ENCODE assay signal across 18 cellular contexts in the genomic region with DNA sequence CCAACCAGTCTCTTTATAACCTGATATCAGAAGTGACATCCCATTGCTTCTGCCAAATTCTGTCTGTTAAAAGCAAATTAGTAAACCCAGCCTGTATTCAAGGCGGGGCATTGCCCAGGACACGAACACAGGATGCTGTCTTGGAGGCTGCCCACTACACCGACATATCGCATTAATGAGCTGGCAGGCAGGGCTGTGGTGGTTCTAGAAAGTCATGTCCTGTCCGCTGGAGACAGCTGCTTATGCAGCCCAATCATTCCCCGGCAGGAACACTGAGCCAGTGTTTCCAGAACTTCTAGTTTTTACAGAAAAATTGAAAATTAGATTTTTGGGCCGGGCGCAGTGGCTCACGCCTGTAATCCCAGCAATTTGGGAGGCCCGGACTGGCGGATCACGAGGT. TPM values are rescaled to one million over a fixed set of nuclear protein-coding genes. Genes with fewer than 3 reads are reported as not detected.
A peak's percentile ranks its signal among the peaks of the same experiment; 100 is the strongest.
DNase-seq lines count a peak whose midpoint lies in the region.
"Had no signal": no experiment of that assay in that cellular context is flagged by ENCODE, and none has a peak within 500 bp of the region (broad histone marks: within the 10 kb centered on the region; RNA-seq: fewer than 3 reads in every experiment).

No MANE protein-coding gene starts in this region.

- H2BK5ac ChIP-seq in trophoblast cell (ENCODE audit: low read depth, low read length, poor library complexity) = no peak overlapping the region

- no peak overlapping the region for H3K9ac ChIP-seq in trophoblast cell (ENCODE audit: low read length)

- no peak overlapping the region for H3K4me2 ChIP-seq in trophoblast cell (ENCODE audit: low read length)
- H3K4me2 ChIP-seq: PC-9 had no signal

- H4K91ac ChIP-seq in trophoblast cell (ENCODE audit: low read depth, low read length) = no peak overlapping the region

- no peak overlapping the region for H2AFZ ChIP-seq in trophoblast cell (ENCODE audit: insufficient read depth, low read length, poor library complexity)
- H2AFZ ChIP-seq: PC-9 had no signal

- H3K9me3 ChIP-seq in trophoblast cell (ENCODE audit: insufficient read depth, low read depth, low read length) = peaks cover 3% of the 10 kb centered on the region

- no peak overlapping the region for H3K18ac ChIP-seq in trophoblast cell (ENCODE audit: low read length)

- no peak overlapping the region for H4K12ac ChIP-seq in trophoblast cell (ENCODE audit: low read depth, low read length)

- H3K23ac ChIP-seq in trophoblast cell (ENCODE audit: low read length) = no peak overlapping the region

- DNase-seq in EH (ENCODE audit: low read depth) = peak; percentile 29
- DNase-seq in M059J (ENCODE audit: low read depth) = peak; percentile 50
- peak; percentile 19 for DNase-seq in fibroblast of gingiva (ENCODE audit: low read depth)
- peak; percentile 62 to 88 for DNase-seq in trophoblast cell
- no peak for DNase-seq in DMS79 treated with DMSO at 0.1 percent for 48 hours (lab: John Stamatoyannopoulos, UW)
- DNase-seq in RPMI8226 = no peak
- no peak for DNase-seq in AG08395 (ENCODE audit: low spot score)
- no peak for DNase-seq in effector CD8-positive, alpha-beta T cell (lab: John Stamatoyannopoulos, UW)
- DNase-seq: C1 segment of cervical spinal cord; CD8-positive, alpha-beta memory T cell; NCI-H1105 treated with DMSO at 0.1 percent for 48 hours; NCI-H1694 treated with DMSO at 0.1 percent for 48 hours; NCI-H2107; NCI-H2227 treated with DMSO at 0.1 percent for 48 hours; NCI-H510A treated with DMSO at 0.1 percent for 48 hours; NCI-H82; PC-9; SW 1271 had no signal

- H2BK12ac ChIP-seq in trophoblast cell (ENCODE audit: low read length) = no peak overlapping the region

- H2BK120ac ChIP-seq in trophoblast cell (ENCODE audit: insufficient read depth, low read length, poor library complexity) = no peak overlapping the region

- peaks cover 3 to 8% of the 10 kb centered on the region in 2 experiments for H3K4me1 ChIP-seq in trophoblast cell (ENCODE audit: control insufficient read depth in 1 of 2, insufficient read depth in 2 of 2, low read length in 2 of 2)

- no peaks in the 10 kb centered on the region for H3K79me2 ChIP-seq in trophoblast cell (ENCODE audit: control insufficient read depth, insufficient read depth, low read length, poor library complexity)

- H3K4me3 ChIP-seq in trophoblast cell (ENCODE audit: low read depth, low read length) = no peak overlapping the region
- H3K4me3 ChIP-seq: PC-9 had no signal

- no peak overlapping the region for H2AK5ac ChIP-seq in trophoblast cell (ENCODE audit: low read length)

- H3K4ac ChIP-seq in trophoblast cell (ENCODE audit: low read depth, low read length) = no peak overlapping the region

- H3K27me3 ChIP-seq in trophoblast cell (ENCODE audit: insufficient read depth, low read length) = no peaks in the 10 kb centered on the region

- no peak overlapping the region for H4K8ac ChIP-seq in trophoblast cell (ENCODE audit: low read depth, low read length)

- no CpG with 5 or more reads among the region's 12 CpGs for WGBS in trophoblast cell (ENCODE audit: extremely low coverage, insufficient coverage, insufficient read length)

- no peak overlapping the region for H3K27ac ChIP-seq in trophoblast cell (ENCODE audit: low read depth, low read length)
- H3K27ac ChIP-seq: PC-9 had no signal

- H3K14ac ChIP-seq in trophoblast cell (ENCODE audit: low read length) = no peak overlapping the region

- peaks cover 2% of the 10 kb centered on the region for H3K79me1 ChIP-seq in trophoblast cell (ENCODE audit: low read length)

- H3K36me3 ChIP-seq in trophoblast cell (ENCODE audit: control insufficient read depth in 1 of 2, insufficient read depth in 2 of 2, low read length in 2 of 2) = no peaks in the 10 kb centered on the region

RNA-seq across cellular contexts. Expression of a gene that starts 19.3 kb away (rescaled TPM):
- total RNA-seq in M059J (2014; rRNA removed; shearing (Covaris generic)) = not detected in 2 replicates
- 0.10 TPM in 1 of 2 replicates, not detected in the other for polyA plus RNA-seq in trophoblast cell (2013)
- total RNA-seq: CD8-positive, alpha-beta memory T cell; PC-9 had no signal

RNA-seq across cellular contexts. Expression of a gene that starts 24.5 kb away (rescaled TPM):
- 2.0 and 7.5 TPM in 2 replicates for total RNA-seq in M059J (2014; rRNA removed; shearing (Covaris generic))
- 5.4 and 5.5 TPM in 2 replicates for polyA plus RNA-seq in trophoblast cell (2013)

RNA-seq across cellular contexts. Expression of a gene that starts 24.7 kb away (rescaled TPM):
- 3.2 and 6.9 TPM in 2 replicates for total RNA-seq in M059J (2014; rRNA removed; shearing (Covaris generic))
- 19.8 and 20.5 TPM in 2 replicates for polyA plus RNA-seq in trophoblast cell (2013)

RNA-seq across cellular contexts. Expression of a gene that starts 45.4 kb away (rescaled TPM):
- total RNA-seq in M059J (2014; rRNA removed; shearing (Covaris generic)) = 105 and 126 TPM in 2 replicates
- 22.0 and 22.9 TPM in 2 replicates for polyA plus RNA-seq in trophoblast cell (2013)

Comparison
In these comparisons a context has a peak if more than half of its experiments do, and no peak if none do; other contexts are left out.
1. DNase-seq: peak in EH (single experiment), M059J (single experiment), fibroblast of gingiva (single experiment) and trophoblast cell (2 of 2); none in DMS79 treated with DMSO at 0.1 percent for 48 hours (single experiment), RPMI8226 (single experiment), AG08395 (single experiment) and effector CD8-positive, alpha-beta T cell (single experiment).